ENCODE assay signal across 1 cellular context in the genomic region with DNA sequence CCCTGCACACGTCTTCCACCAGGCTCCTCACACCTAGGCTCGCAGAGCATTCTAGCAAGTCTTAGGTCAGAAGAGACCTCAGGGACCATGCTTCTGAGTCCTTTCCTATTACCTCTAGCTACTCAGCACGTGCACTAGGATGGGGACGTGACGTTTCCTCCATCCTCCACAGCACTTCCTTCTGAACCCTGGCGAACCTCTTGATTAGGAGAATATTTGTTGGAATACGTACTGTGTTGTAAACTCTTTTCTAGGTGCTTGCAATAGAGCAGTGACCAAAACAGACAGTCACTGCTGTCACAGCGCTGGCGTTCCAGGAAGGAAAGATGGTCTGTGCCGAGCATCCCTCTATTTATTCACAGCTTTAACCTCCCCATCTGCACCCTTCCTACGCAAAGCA.
TF ChIP-seq lines count a peak whose summit lies in the region.

No MANE protein-coding gene starts in this region.

TF ChIP-seq in IMR-90, 13 proteins besides CTCF, POLR2A, EP300 and RAD21:
- TF ChIP-seq, protein P1, sequence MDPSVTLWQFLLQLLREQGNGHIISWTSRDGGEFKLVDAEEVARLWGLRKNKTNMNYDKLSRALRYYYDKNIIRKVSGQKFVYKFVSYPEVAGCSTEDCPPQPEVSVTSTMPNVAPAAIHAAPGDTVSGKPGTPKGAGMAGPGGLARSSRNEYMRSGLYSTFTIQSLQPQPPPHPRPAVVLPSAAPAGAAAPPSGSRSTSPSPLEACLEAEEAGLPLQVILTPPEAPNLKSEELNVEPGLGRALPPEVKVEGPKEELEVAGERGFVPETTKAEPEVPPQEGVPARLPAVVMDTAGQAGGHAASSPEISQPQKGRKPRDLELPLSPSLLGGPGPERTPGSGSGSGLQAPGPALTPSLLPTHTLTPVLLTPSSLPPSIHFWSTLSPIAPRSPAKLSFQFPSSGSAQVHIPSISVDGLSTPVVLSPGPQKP (IDR thresholded peaks at IDR 0.05; ENCODE audit: borderline replicate concordance, low read depth, low read length) = no peak
- TF ChIP-seq CHD1 (IDR thresholded peaks at IDR 0.05; ENCODE audit: low read depth, low read length) (no peak), RCOR1 (IDR thresholded peaks at IDR 0.05; ENCODE audit: insufficient replicate concordance, low read length) (no peak), MXI1 (IDR thresholded peaks at IDR 0.05; ENCODE audit: borderline replicate concordance, low read depth, low read length) (no peak), SMC3 (IDR thresholded peaks at IDR 0.05; ENCODE audit: low read depth, low read length) (no peak), NFE2L2 (IDR thresholded peaks at IDR 0.05; ENCODE audit: low read depth, low read length) (no peak), FOS (IDR thresholded peaks at IDR 0.05; ENCODE audit: low read depth, low read length) (no peak), BHLHE40 (IDR thresholded peaks at IDR 0.05; ENCODE audit: low read depth, low read length) (no peak), RFX5 (IDR thresholded peaks at IDR 0.05; ENCODE audit: low read depth, low read length) (no peak), MAFK (IDR thresholded peaks at IDR 0.05; ENCODE audit: low read depth, low read length) (no peak), MAZ (IDR thresholded peaks at IDR 0.05; ENCODE audit: borderline replicate concordance, low read depth, low read length) (no peak), CEBPB (IDR thresholded peaks at IDR 0.05; ENCODE audit: low read depth, low read length) (no peak)
- TF ChIP-seq, protein P2, sequence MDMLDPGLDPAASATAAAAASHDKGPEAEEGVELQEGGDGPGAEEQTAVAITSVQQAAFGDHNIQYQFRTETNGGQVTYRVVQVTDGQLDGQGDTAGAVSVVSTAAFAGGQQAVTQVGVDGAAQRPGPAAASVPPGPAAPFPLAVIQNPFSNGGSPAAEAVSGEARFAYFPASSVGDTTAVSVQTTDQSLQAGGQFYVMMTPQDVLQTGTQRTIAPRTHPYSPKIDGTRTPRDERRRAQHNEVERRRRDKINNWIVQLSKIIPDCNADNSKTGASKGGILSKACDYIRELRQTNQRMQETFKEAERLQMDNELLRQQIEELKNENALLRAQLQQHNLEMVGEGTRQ (IDR thresholded peaks at IDR 0.05; ENCODE audit: low read depth, low read length) = no peak
